1 cellular context compared by ENCODE assay signal in the genomic region with DNA sequence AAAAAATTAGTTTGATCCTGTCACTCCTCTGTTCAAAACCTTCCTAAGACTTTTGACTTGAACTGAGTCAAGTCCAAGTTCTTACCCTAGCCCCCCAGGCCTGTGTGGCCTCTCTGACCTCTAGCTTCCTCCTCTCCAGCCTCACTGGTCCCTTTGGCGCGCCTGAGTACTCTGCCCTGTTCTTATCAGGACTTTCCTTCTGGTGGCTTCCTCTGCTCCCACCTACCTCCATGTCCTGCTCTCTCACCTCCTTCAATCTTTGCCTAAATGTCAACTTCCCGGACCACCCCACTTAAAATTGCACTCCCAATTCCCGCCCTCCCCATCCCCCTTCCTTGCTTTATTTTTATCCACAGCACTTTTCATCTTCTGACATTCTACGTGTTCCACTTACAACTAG.
TF ChIP-seq lines count a peak whose summit lies in the region.

No MANE protein-coding gene starts in this region.

TF ChIP-seq in K562, 482 proteins besides CTCF, POLR2A, EP300 and RAD21 (continued from another document and continues in another):
- TF ChIP-seq VEZF1 (CRISPR knock-in tag; IDR thresholded peaks at IDR 0.05) (peak; percentile 29; the same call in 1 of the 2 replicates), ZZZ3 (IDR thresholded peaks at IDR 0.05) (no peak), HIVEP1 (CRISPR knock-in tag; IDR thresholded peaks at IDR 0.05) (no peak), ZNF133 (CRISPR knock-in tag; IDR thresholded peaks at IDR 0.05) (no peak), JUNB (CRISPR knock-in tag; conservative IDR thresholded peaks at IDR 0.05) (no peak), ZNF232 (CRISPR knock-in tag; IDR thresholded peaks at IDR 0.05) (no peak), SRF (CRISPR knock-in tag; IDR thresholded peaks at IDR 0.05) (no peak), ZNF717 (CRISPR knock-in tag; IDR thresholded peaks at IDR 0.05) (no peak), TEAD1 (CRISPR knock-in tag; IDR thresholded peaks at IDR 0.05) (no peak), USF1 (CRISPR knock-in tag; IDR thresholded peaks at IDR 0.05) (no peak), STAT5A (IDR thresholded peaks at IDR 0.05; ENCODE audit: borderline replicate concordance, low read length) (peak; percentile 67), RBFOX2 (IDR thresholded peaks at IDR 0.05; ENCODE audit: low read depth, low read length) (no peak), MCM7 (IDR thresholded peaks at IDR 0.05) (no peak), NCOR1 (IDR thresholded peaks at IDR 0.05) (peak; percentile 91), CHCHD3 (CRISPR knock-in tag; IDR thresholded peaks at IDR 0.05) (no peak), NUFIP1 (IDR thresholded peaks at IDR 0.05; ENCODE audit: partially characterized antibody) (no peak), ZNF584 (CRISPR knock-in tag; IDR thresholded peaks at IDR 0.05; ENCODE audit: low read depth) (no peak; the same call in 1 of the 2 replicates), ATF1 (CRISPR knock-in tag; IDR thresholded peaks at IDR 0.05) (no peak), ATF1 (tag; IDR thresholded peaks at IDR 0.05) (no peak), ZC3H8 (IDR thresholded peaks at IDR 0.05) (no peak), NCOA6 (IDR thresholded peaks at IDR 0.05) (no peak), ZBTB9 (CRISPR knock-in tag; IDR thresholded peaks at IDR 0.05) (no peak), FOS (IDR thresholded peaks at IDR 0.05; ENCODE audit: extremely low read depth, insufficient read length) (no peak), ZNF644 (tag; IDR thresholded peaks at IDR 0.05; ENCODE audit: low read depth) (no peak), GATAD2A (IDR thresholded peaks at IDR 0.05) (0 out of 2 replicates have a peak, but pooled peaks have one; percentile 55), BCOR (IDR thresholded peaks at IDR 0.05) (peak; percentile 56), SMARCA5 (IDR thresholded peaks at IDR 0.05) (no peak), CEBPG (CRISPR knock-in tag; IDR thresholded peaks at IDR 0.05) (no peak), CEBPG (tag; conservative IDR thresholded peaks at IDR 0.05 in 1 of 2, IDR thresholded peaks at IDR 0.05 in 1 of 2) (no peak), ZNF212 (CRISPR knock-in tag; IDR thresholded peaks at IDR 0.05) (no peak), SRSF7 (optimal IDR thresholded peaks at IDR 0.05; ENCODE audit: low read depth, low read length) (no peak), POLR2AphosphoS5 (IDR thresholded peaks at IDR 0.05; ENCODE audit: control insufficient read depth, insufficient read depth, low read depth, low read length) (peak; percentile 69), KLF16 (IDR thresholded peaks at IDR 0.05) (peak; percentile 80), HLTF (IDR thresholded peaks at IDR 0.05) (no peak)
- TF ChIP-seq, protein P1, sequence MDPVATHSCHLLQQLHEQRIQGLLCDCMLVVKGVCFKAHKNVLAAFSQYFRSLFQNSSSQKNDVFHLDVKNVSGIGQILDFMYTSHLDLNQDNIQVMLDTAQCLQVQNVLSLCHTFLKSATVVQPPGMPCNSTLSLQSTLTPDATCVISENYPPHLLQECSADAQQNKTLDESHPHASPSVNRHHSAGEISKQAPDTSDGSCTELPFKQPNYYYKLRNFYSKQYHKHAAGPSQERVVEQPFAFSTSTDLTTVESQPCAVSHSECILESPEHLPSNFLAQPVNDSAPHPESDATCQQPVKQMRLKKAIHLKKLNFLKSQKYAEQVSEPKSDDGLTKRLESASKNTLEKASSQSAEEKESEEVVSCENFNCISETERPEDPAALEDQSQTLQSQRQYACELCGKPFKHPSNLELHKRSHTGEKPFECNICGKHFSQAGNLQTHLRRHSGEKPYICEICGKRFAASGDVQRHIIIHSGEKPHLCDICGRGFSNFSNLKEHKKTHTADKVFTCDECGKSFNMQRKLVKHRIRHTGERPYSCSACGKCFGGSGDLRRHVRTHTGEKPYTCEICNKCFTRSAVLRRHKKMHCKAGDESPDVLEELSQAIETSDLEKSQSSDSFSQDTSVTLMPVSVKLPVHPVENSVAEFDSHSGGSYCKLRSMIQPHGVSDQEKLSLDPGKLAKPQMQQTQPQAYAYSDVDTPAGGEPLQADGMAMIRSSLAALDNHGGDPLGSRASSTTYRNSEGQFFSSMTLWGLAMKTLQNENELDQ (CRISPR knock-in tag; IDR thresholded peaks at IDR 0.05; ENCODE audit: borderline replicate concordance) = no peak
- TF ChIP-seq, protein P2, sequence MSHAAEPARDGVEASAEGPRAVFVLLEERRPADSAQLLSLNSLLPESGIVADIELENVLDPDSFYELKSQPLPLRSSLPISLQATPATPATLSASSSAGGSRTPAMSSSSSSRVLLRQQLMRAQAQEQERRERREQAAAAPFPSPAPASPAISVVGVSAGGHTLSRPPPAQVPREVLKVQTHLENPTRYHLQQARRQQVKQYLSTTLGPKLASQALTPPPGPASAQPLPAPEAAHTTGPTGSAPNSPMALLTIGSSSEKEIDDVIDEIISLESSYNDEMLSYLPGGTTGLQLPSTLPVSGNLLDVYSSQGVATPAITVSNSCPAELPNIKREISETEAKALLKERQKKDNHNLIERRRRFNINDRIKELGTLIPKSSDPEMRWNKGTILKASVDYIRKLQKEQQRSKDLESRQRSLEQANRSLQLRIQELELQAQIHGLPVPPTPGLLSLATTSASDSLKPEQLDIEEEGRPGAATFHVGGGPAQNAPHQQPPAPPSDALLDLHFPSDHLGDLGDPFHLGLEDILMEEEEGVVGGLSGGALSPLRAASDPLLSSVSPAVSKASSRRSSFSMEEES (CRISPR knock-in tag; IDR thresholded peaks at IDR 0.05) = no peak
- TF ChIP-seq, protein P3, sequence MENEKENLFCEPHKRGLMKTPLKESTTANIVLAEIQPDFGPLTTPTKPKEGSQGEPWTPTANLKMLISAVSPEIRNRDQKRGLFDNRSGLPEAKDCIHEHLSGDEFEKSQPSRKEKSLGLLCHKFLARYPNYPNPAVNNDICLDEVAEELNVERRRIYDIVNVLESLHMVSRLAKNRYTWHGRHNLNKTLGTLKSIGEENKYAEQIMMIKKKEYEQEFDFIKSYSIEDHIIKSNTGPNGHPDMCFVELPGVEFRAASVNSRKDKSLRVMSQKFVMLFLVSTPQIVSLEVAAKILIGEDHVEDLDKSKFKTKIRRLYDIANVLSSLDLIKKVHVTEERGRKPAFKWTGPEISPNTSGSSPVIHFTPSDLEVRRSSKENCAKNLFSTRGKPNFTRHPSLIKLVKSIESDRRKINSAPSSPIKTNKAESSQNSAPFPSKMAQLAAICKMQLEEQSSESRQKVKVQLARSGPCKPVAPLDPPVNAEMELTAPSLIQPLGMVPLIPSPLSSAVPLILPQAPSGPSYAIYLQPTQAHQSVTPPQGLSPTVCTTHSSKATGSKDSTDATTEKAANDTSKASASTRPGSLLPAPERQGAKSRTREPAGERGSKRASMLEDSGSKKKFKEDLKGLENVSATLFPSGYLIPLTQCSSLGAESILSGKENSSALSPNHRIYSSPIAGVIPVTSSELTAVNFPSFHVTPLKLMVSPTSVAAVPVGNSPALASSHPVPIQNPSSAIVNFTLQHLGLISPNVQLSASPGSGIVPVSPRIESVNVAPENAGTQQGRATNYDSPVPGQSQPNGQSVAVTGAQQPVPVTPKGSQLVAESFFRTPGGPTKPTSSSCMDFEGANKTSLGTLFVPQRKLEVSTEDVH (IDR thresholded peaks at IDR 0.05; ENCODE audit: low read depth, partially characterized antibody) = peak; percentile 28
- TF ChIP-seq, protein P4, sequence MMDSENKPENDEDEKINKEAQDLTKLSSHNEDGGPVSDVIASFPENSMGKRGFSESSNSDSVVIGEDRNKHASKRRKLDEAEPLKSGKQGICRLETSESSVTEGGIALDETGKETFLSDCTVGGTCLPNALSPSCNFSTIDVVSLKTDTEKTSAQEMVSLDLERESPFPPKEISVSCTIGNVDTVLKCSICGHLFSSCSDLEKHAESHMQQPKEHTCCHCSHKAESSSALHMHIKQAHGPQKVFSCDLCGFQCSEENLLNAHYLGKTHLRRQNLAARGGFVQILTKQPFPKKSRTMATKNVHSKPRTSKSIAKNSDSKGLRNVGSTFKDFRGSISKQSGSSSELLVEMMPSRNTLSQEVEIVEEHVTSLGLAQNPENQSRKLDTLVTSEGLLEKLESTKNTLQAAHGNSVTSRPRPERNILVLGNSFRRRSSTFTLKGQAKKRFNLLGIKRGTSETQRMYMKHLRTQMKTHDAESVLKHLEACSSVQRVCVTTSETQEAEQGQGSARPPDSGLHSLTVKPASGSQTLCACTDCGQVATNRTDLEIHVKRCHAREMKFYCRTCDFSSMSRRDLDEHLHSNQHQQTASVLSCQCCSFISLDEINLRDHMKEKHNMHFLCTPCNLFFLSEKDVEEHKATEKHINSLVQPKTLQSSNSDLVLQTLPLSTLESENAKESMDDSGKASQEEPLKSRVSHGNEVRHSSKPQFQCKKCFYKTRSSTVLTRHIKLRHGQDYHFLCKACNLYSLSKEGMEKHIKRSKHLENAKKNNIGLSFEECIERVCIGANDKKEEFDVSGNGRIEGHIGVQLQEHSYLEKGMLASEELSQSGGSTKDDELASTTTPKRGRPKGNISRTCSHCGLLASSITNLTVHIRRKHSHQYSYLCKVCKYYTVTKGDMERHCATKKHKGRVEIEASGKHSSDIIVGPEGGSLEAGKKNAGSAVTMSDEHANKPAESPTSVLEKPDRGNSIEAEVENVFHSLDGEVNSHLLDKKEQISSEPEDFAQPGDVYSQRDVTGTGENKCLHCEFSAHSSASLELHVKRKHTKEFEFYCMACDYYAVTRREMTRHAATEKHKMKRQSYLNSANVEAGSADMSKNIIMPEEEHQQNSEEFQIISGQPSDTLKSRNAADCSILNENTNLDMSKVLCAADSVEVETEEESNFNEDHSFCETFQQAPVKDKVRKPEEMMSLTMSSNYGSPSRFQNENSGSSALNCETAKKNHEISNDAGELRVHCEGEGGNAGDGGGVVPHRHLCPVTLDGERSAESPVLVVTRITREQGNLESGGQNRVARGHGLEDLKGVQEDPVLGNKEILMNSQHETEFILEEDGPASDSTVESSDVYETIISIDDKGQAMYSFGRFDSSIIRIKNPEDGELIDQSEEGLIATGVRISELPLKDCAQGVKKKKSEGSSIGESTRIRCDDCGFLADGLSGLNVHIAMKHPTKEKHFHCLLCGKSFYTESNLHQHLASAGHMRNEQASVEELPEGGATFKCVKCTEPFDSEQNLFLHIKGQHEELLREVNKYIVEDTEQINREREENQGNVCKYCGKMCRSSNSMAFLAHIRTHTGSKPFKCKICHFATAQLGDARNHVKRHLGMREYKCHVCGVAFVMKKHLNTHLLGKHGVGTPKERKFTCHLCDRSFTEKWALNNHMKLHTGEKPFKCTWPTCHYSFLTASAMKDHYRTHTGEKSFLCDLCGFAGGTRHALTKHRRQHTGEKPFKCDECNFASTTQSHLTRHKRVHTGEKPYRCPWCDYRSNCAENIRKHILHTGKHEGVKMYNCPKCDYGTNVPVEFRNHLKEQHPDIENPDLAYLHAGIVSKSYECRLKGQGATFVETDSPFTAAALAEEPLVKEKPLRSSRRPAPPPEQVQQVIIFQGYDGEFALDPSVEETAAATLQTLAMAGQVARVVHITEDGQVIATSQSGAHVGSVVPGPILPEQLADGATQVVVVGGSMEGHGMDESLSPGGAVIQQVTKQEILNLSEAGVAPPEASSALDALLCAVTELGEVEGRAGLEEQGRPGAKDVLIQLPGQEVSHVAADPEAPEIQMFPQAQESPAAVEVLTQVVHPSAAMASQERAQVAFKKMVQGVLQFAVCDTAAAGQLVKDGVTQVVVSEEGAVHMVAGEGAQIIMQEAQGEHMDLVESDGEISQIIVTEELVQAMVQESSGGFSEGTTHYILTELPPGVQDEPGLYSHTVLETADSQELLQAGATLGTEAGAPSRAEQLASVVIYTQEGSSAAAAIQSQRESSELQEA (IDR thresholded peaks at IDR 0.05; ENCODE audit: low read depth) = no peak
- TF ChIP-seq, protein P5, sequence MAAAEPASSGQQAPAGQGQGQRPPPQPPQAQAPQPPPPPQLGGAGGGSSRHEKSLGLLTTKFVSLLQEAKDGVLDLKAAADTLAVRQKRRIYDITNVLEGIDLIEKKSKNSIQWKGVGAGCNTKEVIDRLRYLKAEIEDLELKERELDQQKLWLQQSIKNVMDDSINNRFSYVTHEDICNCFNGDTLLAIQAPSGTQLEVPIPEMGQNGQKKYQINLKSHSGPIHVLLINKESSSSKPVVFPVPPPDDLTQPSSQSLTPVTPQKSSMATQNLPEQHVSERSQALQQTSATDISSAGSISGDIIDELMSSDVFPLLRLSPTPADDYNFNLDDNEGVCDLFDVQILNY (CRISPR knock-in tag; IDR thresholded peaks at IDR 0.05) = no peak
- TF ChIP-seq, protein P6, sequence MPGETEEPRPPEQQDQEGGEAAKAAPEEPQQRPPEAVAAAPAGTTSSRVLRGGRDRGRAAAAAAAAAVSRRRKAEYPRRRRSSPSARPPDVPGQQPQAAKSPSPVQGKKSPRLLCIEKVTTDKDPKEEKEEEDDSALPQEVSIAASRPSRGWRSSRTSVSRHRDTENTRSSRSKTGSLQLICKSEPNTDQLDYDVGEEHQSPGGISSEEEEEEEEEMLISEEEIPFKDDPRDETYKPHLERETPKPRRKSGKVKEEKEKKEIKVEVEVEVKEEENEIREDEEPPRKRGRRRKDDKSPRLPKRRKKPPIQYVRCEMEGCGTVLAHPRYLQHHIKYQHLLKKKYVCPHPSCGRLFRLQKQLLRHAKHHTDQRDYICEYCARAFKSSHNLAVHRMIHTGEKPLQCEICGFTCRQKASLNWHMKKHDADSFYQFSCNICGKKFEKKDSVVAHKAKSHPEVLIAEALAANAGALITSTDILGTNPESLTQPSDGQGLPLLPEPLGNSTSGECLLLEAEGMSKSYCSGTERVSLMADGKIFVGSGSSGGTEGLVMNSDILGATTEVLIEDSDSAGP (CRISPR knock-in tag; IDR thresholded peaks at IDR 0.05) = no peak
